1 cellular context compared by ENCODE assay signal in genomic region chr10:70510904-70511303, GRCh38.
TF ChIP-seq lines count a peak whose summit lies in the region.

No MANE protein-coding gene starts in this region.

TF ChIP-seq in H1, 55 proteins besides CTCF, POLR2A, EP300 and RAD21:
- TF ChIP-seq RNF2 (IDR thresholded peaks at IDR 0.05; ENCODE audit: borderline replicate concordance, low read depth, low read length, missing control alignments, poor library complexity, severe bottlenecking), result no peak
- TF ChIP-seq CEBPB (IDR thresholded peaks at IDR 0.05; ENCODE audit: low read depth, low read length), result no peak
- no peak for TF ChIP-seq MAFK (IDR thresholded peaks at IDR 0.05; ENCODE audit: low read depth, low read length)
- TF ChIP-seq SP1 (IDR thresholded peaks at IDR 0.05; ENCODE audit: low read depth, low read length), result no peak
- TF ChIP-seq ATF2 (IDR thresholded peaks at IDR 0.05; ENCODE audit: low read length), result no peak
- no peak for TF ChIP-seq EGR1 (IDR thresholded peaks at IDR 0.05; ENCODE audit: borderline replicate concordance, low read depth, low read length)
- TF ChIP-seq TAF7 (optimal IDR thresholded peaks at IDR 0.05; ENCODE audit: borderline replicate concordance, low read depth, low read length), result no peak
- TF ChIP-seq, protein P1, sequence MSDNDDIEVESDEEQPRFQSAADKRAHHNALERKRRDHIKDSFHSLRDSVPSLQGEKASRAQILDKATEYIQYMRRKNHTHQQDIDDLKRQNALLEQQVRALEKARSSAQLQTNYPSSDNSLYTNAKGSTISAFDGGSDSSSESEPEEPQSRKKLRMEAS (IDR thresholded peaks at IDR 0.05), result no peak
- no peak for TF ChIP-seq SIX5 (IDR thresholded peaks at IDR 0.05; ENCODE audit: low read depth, low read length)
- TF ChIP-seq SIRT6 (IDR thresholded peaks at IDR 0.05; ENCODE audit: low read length), result no peak
- no peak for TF ChIP-seq SAP30 (IDR thresholded peaks at IDR 0.05; ENCODE audit: insufficient read depth, insufficient replicate concordance, low read length)
- no peak for TF ChIP-seq KDM4A (IDR thresholded peaks at IDR 0.05; ENCODE audit: low read depth, low read length, severe bottlenecking)
- TF ChIP-seq SP2 (IDR thresholded peaks at IDR 0.05; ENCODE audit: low read length), result no peak
- TF ChIP-seq TBP (IDR thresholded peaks at IDR 0.05; ENCODE audit: low read depth, low read length), result no peak
- no peak for TF ChIP-seq CHD2 (IDR thresholded peaks at IDR 0.05; ENCODE audit: low read length)
- no peak for TF ChIP-seq RXRA (IDR thresholded peaks at IDR 0.05; ENCODE audit: insufficient read depth, low read depth, low read length)
- TF ChIP-seq POU5F1 (IDR thresholded peaks at IDR 0.05; ENCODE audit: low read depth, low read length), result no peak
- no peak for TF ChIP-seq CTBP2 (IDR thresholded peaks at IDR 0.05; ENCODE audit: borderline replicate concordance, insufficient read depth, insufficient read length, low read length)
- no peak for TF ChIP-seq RFX5 (IDR thresholded peaks at IDR 0.05; ENCODE audit: borderline replicate concordance, low read depth, low read length)
